In genomic region chr4:184745747-184746531, GRCh38 we compare ENCODE assay signal across 8 cellular contexts. TPM values are rescaled to one million over a fixed set of nuclear protein-coding genes. Genes with fewer than 3 reads are reported as not detected.
A peak's percentile ranks its signal among the peaks of the same experiment; 100 is the strongest.
DNase-seq lines count a peak whose midpoint lies in the region; ATAC-seq, FAIRE-seq and TF ChIP-seq lines count a peak whose summit lies in the region.

No MANE protein-coding gene starts in this region.

- H3K4me1 ChIP-seq in astrocyte (ENCODE audit: insufficient read depth, low read length) (peaks cover 8% of the 10 kb centered on the region), gastrocnemius medialis (peaks cover 29 to 31% of the 10 kb centered on the region in 2 donors)

- H3K9ac ChIP-seq in astrocyte (ENCODE audit: low read length) = peak overlapping the region; percentile 23

- FAIRE-seq in astrocyte (lab: Jason Lieb, UNC) = no peak

- DNase-seq in CD4-positive, alpha-beta T cell = peak; percentile 55 to 74 (median 66)
- DNase-seq in NCI-H1417 (lab: John Stamatoyannopoulos, UW) (peak; percentile 31 to 81 (median 55)), astrocyte (ENCODE audit: low read depth) (peak; percentile 47), hepatic stellate cell (ENCODE audit: low spot score) (peak; percentile 87), gastrocnemius medialis (peak in 1 of 2 donors; percentile 70), mesenteric fat pad (ENCODE audit: low spot score) (no peak)
- peak; percentile 49 for DNase-seq in T-helper 2 cell treated with Interferon-gamma antibody and Interleukin-4, amounts not matched to agents 5 μg/mL and 100 μg/mL, for 36 hours (ENCODE audit: low spot score)

- H3K4me1 Mint-ChIP-seq in CD4-positive, alpha-beta T cell (ENCODE audit: low read depth) = peaks cover 18% of the 10 kb centered on the region
- peaks cover 11% of the 10 kb centered on the region for H3K4me1 Mint-ChIP-seq in T-helper 2 cell treated with Interferon-gamma antibody and Interleukin-4, amounts not matched to agents 5 μg/mL and 100 μg/mL, for 36 hours (ENCODE audit: low read depth)
- peaks cover 14% of the 10 kb centered on the region for H3K4me1 Mint-ChIP-seq in astrocyte (ENCODE audit: low read depth, unreplicated experiment)

- POLR2A ChIA-PET in CD4-positive, alpha-beta T cell (lab: Charles Lee) = interaction anchor here (0.6 to 2.0 kb wide), 5 partner anchors 12 to 482 kb away, joined by 3 to 17 read pairs (median 3); partner anchors contain the start of genes CENPU and IRF2

- H3K36me3 ChIP-seq in astrocyte (ENCODE audit: insufficient read depth, low read length) = no peaks in the 10 kb centered on the region
- H3K36me3 ChIP-seq in gastrocnemius medialis = no peaks in the 10 kb centered on the region

- in situ Hi-C loops in gastrocnemius medialis (cut with MboI; ENCODE audit: low sequenced_read_pairs in 4 of 4) = loop anchor here in 3 of 4 donors (5.0 to 25.0 kb wide), 2 partner anchors 76 to 241 kb away; no protein-coding TSS in a partner anchor

- intact Hi-C loops in CD4-positive, alpha-beta T cell (cut with DNase I, micrococcal nuclease) = loop anchor here (1.0 to 5.0 kb wide), 10 partner anchors 17 to 389 kb away; partner anchors contain the start of gene ACSL1 (in 1 of the 2)
- intact Hi-C loops in gastrocnemius medialis (cut with DNase I; ENCODE audit: low total_unique reads) = loop anchor here (2.0 to 10.0 kb wide), 6 partner anchors 81 to 649 kb away; partner anchors contain the start of genes ANKRD37, CFAP97, LRP2BP and SNX25

- H3K27me3 ChIP-seq in CD4-positive, alpha-beta T cell (ENCODE audit: control insufficient read depth, insufficient read depth, low read length) = no peaks in the 10 kb centered on the region
- H3K27me3 ChIP-seq in astrocyte (ENCODE audit: insufficient read depth, low read length) = peaks cover 4% of the 10 kb centered on the region
- no peaks in the 10 kb centered on the region for H3K27me3 ChIP-seq in gastrocnemius medialis

- ATAC-seq in CD4-positive, alpha-beta T cell (ENCODE audit: poor library complexity) = peak; percentile 97
- peak; percentile 58 for ATAC-seq in GM21576 (IDR thresholded peaks at IDR 0.05; ENCODE audit: unreplicated experiment)
- ATAC-seq in gastrocnemius medialis = peak; percentile 46 to 55

- no peaks in the 10 kb centered on the region for H4K20me1 ChIP-seq in astrocyte (ENCODE audit: insufficient read depth, low read length)

- no peaks in the 10 kb centered on the region for H3K36me3 Mint-ChIP-seq in CD4-positive, alpha-beta T cell (ENCODE audit: low read depth)
- no peaks in the 10 kb centered on the region for H3K36me3 Mint-ChIP-seq in T-helper 2 cell treated with Interferon-gamma antibody and Interleukin-4, amounts not matched to agents 5 μg/mL and 100 μg/mL, for 36 hours (ENCODE audit: low read depth)
- H3K36me3 Mint-ChIP-seq in astrocyte (ENCODE audit: low read depth, unreplicated experiment) = no peaks in the 10 kb centered on the region

- H3K79me2 ChIP-seq in astrocyte (ENCODE audit: insufficient read depth, low read length) = no peaks in the 10 kb centered on the region

- peak overlapping the region; percentile 36 for H3K4me2 ChIP-seq in astrocyte (ENCODE audit: low read length)

- peak; percentile 79 for TF ChIP-seq CTCF in CD4-positive, alpha-beta T cell (IDR thresholded peaks at IDR 0.05)
- TF ChIP-seq CTCF in astrocyte (IDR thresholded peaks at IDR 0.05; ENCODE audit: insufficient read depth, low read depth, low read length) (peak; percentile 74), gastrocnemius medialis (IDR thresholded peaks at IDR 0.05 in 4 of 5, conservative IDR thresholded peaks at IDR 0.05 in 1 of 5) (peak; percentile 65 to 79 (median 77))

- no peaks in the 10 kb centered on the region for H3K27me3 Mint-ChIP-seq in CD4-positive, alpha-beta T cell
- H3K27me3 Mint-ChIP-seq in T-helper 2 cell treated with Interferon-gamma antibody and Interleukin-4, amounts not matched to agents 5 μg/mL and 100 μg/mL, for 36 hours (ENCODE audit: low read depth) = no peaks in the 10 kb centered on the region
- peaks cover 34% of the 10 kb centered on the region for H3K27me3 Mint-ChIP-seq in astrocyte (ENCODE audit: low read depth, unreplicated experiment)

- no peaks in the 10 kb centered on the region for H3K9me3 Mint-ChIP-seq in CD4-positive, alpha-beta T cell
- no peaks in the 10 kb centered on the region for H3K9me3 Mint-ChIP-seq in T-helper 2 cell treated with Interferon-gamma antibody and Interleukin-4, amounts not matched to agents 5 μg/mL and 100 μg/mL, for 36 hours
- peaks cover 5% of the 10 kb centered on the region for H3K9me3 Mint-ChIP-seq in astrocyte (ENCODE audit: unreplicated experiment)

- CTCF ChIA-PET in CD4-positive, alpha-beta T cell (lab: Charles Lee) = interaction anchor here (0.8 to 1.2 kb wide), 5 partner anchors 11 to 481 kb away, joined by 3 to 9 read pairs (median 5); partner anchors contain the start of gene CENPU

- H3K4me3 ChIP-seq in astrocyte (ENCODE audit: insufficient read depth, low read depth, low read length) (no peak overlapping the region), gastrocnemius medialis (peak overlapping the region in 1 of 4 donors; percentile 7)

- no peak overlapping the region for H2AFZ ChIP-seq in astrocyte (ENCODE audit: low read depth, low read length)

- H3K27ac ChIP-seq in CD4-positive, alpha-beta T cell (ENCODE audit: low read depth, low read length) = no peak overlapping the region
- no peak overlapping the region for H3K27ac ChIP-seq in astrocyte (ENCODE audit: low read depth, low read length)
- peak overlapping the region; percentile 74 to 85 (median 79) for H3K27ac ChIP-seq in gastrocnemius medialis

- H3K4me3 Mint-ChIP-seq in CD4-positive, alpha-beta T cell = peak overlapping the region; percentile 40
- no peak overlapping the region for H3K4me3 Mint-ChIP-seq in T-helper 2 cell treated with Interferon-gamma antibody and Interleukin-4, amounts not matched to agents 5 μg/mL and 100 μg/mL, for 36 hours
- H3K4me3 Mint-ChIP-seq in astrocyte (ENCODE audit: unreplicated experiment) = no peak overlapping the region

- TF ChIP-seq POLR2A in gastrocnemius medialis (IDR thresholded peaks at IDR 0.05) = peak in 1 of 2 donors; percentile 13

- peak overlapping the region; percentile 87 for H3K27ac Mint-ChIP-seq in CD4-positive, alpha-beta T cell
- H3K27ac Mint-ChIP-seq in T-helper 2 cell treated with Interferon-gamma antibody and Interleukin-4, amounts not matched to agents 5 μg/mL and 100 μg/mL, for 36 hours = no peak overlapping the region
- peak overlapping the region; percentile 87 for H3K27ac Mint-ChIP-seq in astrocyte (ENCODE audit: unreplicated experiment)

- no peaks in the 10 kb centered on the region for H3K9me3 ChIP-seq in CD4-positive, alpha-beta T cell (ENCODE audit: control insufficient read depth, low read length)
- H3K9me3 ChIP-seq in astrocyte (ENCODE audit: insufficient read depth, low read depth, low read length) (no peaks in the 10 kb centered on the region), gastrocnemius medialis (no peaks in the 10 kb centered on the region)

RNA-seq across cellular contexts. Expression of gene CENPU, which starts 12.0 kb away (rescaled TPM):
- 1 to 10 TPM; 1.9 to 2.8 TPM for total RNA-seq in CD4-positive, alpha-beta T cell
- total RNA-seq in astrocyte = 3.0 and 6.0 TPM in 2 replicates
- 1 to 10 TPM in 2 of 4 donors, under 1 TPM in 1, not detected in 1; 0.75 to 2.7 (median 2.2) TPM for total RNA-seq in gastrocnemius medialis
- total RNA-seq in mesenteric fat pad = 3.0 TPM

Comparison
In these comparisons a context has a peak if more than half of its experiments do, and no peak if none do; other contexts are left out.
1. H3K27ac ChIP-seq: peak in gastrocnemius medialis (4 of 4); none in CD4-positive, alpha-beta T cell (single experiment) and astrocyte (single experiment).
2. Peak in every context shown above with its lines, with median percentiles within 50 percentile points of each other: ATAC-seq and CTCF ChIP-seq.